ENCODE assay signal across 21 cellular contexts in genomic region chr22:27783436-27784098, GRCh38. TPM values are rescaled to one million over a fixed set of nuclear protein-coding genes. Genes with fewer than 3 reads are reported as not detected.
DNase-seq lines count a peak whose midpoint lies in the region; ATAC-seq, FAIRE-seq and TF ChIP-seq lines count a peak whose summit lies in the region.
"Had no signal": no experiment of that assay in that cellular context is flagged by ENCODE, and none has a peak within 500 bp of the region (broad histone marks: within the 10 kb centered on the region; RNA-seq: fewer than 3 reads in every experiment).

No MANE protein-coding gene starts in this region.

- H3K9me3 ChIP-seq in HepG2 (ENCODE audit: low read length) = no peaks in the 10 kb centered on the region
- no peaks in the 10 kb centered on the region for H3K9me3 ChIP-seq in right lobe of liver
- H3K9me3 ChIP-seq in right cardiac atrium (ENCODE audit: control insufficient read depth, low read length) = no peaks in the 10 kb centered on the region
- H3K9me3 ChIP-seq in prostate gland = no peaks in the 10 kb centered on the region
- H3K9me3 ChIP-seq: thyroid gland had no signal

- H3K4me3 ChIP-seq in HepG2 (replicated peaks in 1 of 3; ENCODE audit: insufficient read depth in 1 of 3, low read depth in 2 of 3, low read length in 3 of 3) (no peak overlapping the region), right lobe of liver (no peak overlapping the region), right cardiac atrium (ENCODE audit: low read length) (no peak overlapping the region), prostate gland (no peak overlapping the region)
- H3K4me3 ChIP-seq: GM12878, thyroid gland had no signal

- H4K20me1 ChIP-seq in HepG2 (ENCODE audit: insufficient read depth, low read length) = no peaks in the 10 kb centered on the region

- FAIRE-seq in HepG2 (lab: Jason Lieb, UNC) = no peak
- FAIRE-seq: GM12878 had no signal

- TF ChIP-seq POLR2A in HepG2 (IDR thresholded peaks at IDR 0.05; ENCODE audit: insufficient read depth in 1 of 2, low read depth in 2 of 2, low read length in 2 of 2) (no peak), right lobe of liver (IDR thresholded peaks at IDR 0.05) (no peak), prostate gland (IDR thresholded peaks at IDR 0.05) (no peak)

- peaks cover 2 to 11% of the 10 kb centered on the region in 2 experiments; a peak in 2 of 5 replicates for H3K27me3 ChIP-seq in HepG2 (ENCODE audit: control insufficient read depth in 1 of 2, insufficient read depth in 2 of 2, low read length in 2 of 2)
- no peaks in the 10 kb centered on the region for H3K27me3 ChIP-seq in right lobe of liver
- no peaks in the 10 kb centered on the region for H3K27me3 ChIP-seq in right cardiac atrium (ENCODE audit: control insufficient read depth, insufficient read depth)
- no peaks in the 10 kb centered on the region for H3K27me3 ChIP-seq in prostate gland (replicated peaks; ENCODE audit: insufficient read depth)
- H3K27me3 ChIP-seq: foreskin keratinocyte, thyroid gland had no signal

- intact Hi-C loops in HepG2 (cut with micrococcal nuclease; ENCODE audit: unreplicated experiment) (no loop called here), right lobe of liver (cut with DNase I) (no loop called here), right cardiac atrium (cut with DNase I) (no loop called here), prostate gland (cut with DNase I) (no loop called here)

- H3K9ac ChIP-seq in HepG2 (ENCODE audit: insufficient read depth, low read depth, low read length) = no peak overlapping the region

- 61% methylated on average over 7 of the region's 13 CpGs for WGBS in HepG2 (ENCODE audit: low lambda C conversion rate)
- 49% methylated on average over 3 of the region's 13 CpGs for WGBS in right lobe of liver (ENCODE audit: insufficient coverage, low coverage, low lambda C conversion rate, missing lambda C conversion rate)
- 70% methylated on average over 13 of the region's 13 CpGs for WGBS in right cardiac atrium
- 74% methylated on average over 13 of the region's 13 CpGs for WGBS in prostate gland

- TF ChIP-seq EP300 in HepG2 (IDR thresholded peaks at IDR 0.05; ENCODE audit: low read depth in 2 of 2, low read length in 2 of 2) = no peak
- TF ChIP-seq EP300 in HepG2 (CRISPR knock-in tag; IDR thresholded peaks at IDR 0.05; ENCODE audit: borderline replicate concordance) = no peak

- ATAC-seq in HepG2 = no peak
- ATAC-seq in right lobe of liver = no peak
- ATAC-seq in right cardiac atrium = peak in 1 of 2 donors; percentile 13
- no peak for ATAC-seq in HG03095 (IDR thresholded peaks at IDR 0.05; ENCODE audit: unreplicated experiment)
- ATAC-seq: activated naive CD8-positive, alpha-beta T cell treated with anti-CD3 and anti-CD28 coated beads, Interleukin-2, amount 50 U/mL, for 24 hours; foreskin keratinocyte; GM12878; HCT116; PC-3 had no signal

- H2AFZ ChIP-seq in HepG2 (ENCODE audit: low read length) = no peak overlapping the region

- CTCF ChIA-PET in HepG2 (lab: Yijun Ruan, JAX; ENCODE audit: low intra/inter-chr PET ratio, low total read pairs) = no interaction called here

- in situ Hi-C loops in HepG2 (cut with HindIII; ENCODE audit: extremely low pct_ligation_motif_present, low pct_unique_long_range_greater_than_20kb) = no loop called here

- DNase-seq in HepG2 (ENCODE audit: low spot score) = no peak
- no peak for DNase-seq in right lobe of liver
- peak; percentile 35 to 73 (median 73) for DNase-seq in right cardiac atrium
- DNase-seq in prostate gland (ENCODE audit: low spot score) = no peak
- no peak for DNase-seq in NCI-H446 (lab: John Stamatoyannopoulos, UW)
- no peak for DNase-seq in SK-N-DZ (ENCODE audit: low spot score)
- DNase-seq in NCI-H345 (lab: John Stamatoyannopoulos, UW) = no peak
- DNase-seq: activated CD4-positive, alpha-beta T cell treated with anti-CD3 and anti-CD28 coated beads for 1 hour; activated naive CD8-positive, alpha-beta T cell treated with anti-CD3 and anti-CD28 coated beads, Interleukin-2, amount 50 U/mL, for 24 hours; DMS 273 treated with DMSO at 0.1 percent for 48 hours; foreskin keratinocyte; GDM1; NCI-H1092; NCI-H774; PC-3; T1000; thyroid gland had no signal

- H3K36me3 ChIP-seq in HepG2 (replicated peaks in 1 of 2; ENCODE audit: control insufficient read depth in 1 of 2, insufficient read depth in 2 of 2, low read length in 2 of 2) (no peaks in the 10 kb centered on the region), right lobe of liver (no peaks in the 10 kb centered on the region), prostate gland (no peaks in the 10 kb centered on the region)
- H3K36me3 ChIP-seq: thyroid gland had no signal

- no peaks in the 10 kb centered on the region for H3K4me1 ChIP-seq in HepG2 (ENCODE audit: insufficient read depth, low read length)
- no peaks in the 10 kb centered on the region for H3K4me1 ChIP-seq in right lobe of liver
- H3K4me1 ChIP-seq in right cardiac atrium (ENCODE audit: control insufficient read depth, insufficient read depth, low read length) = no peaks in the 10 kb centered on the region
- H3K4me1 ChIP-seq in prostate gland (replicated peaks) = no peaks in the 10 kb centered on the region
- H3K4me1 ChIP-seq: foreskin keratinocyte, thyroid gland had no signal

- no peaks in the 10 kb centered on the region for H3K79me2 ChIP-seq in HepG2 (ENCODE audit: insufficient read depth, low read length)

- TF ChIP-seq RAD21 in HepG2 (CRISPR knock-in tag; IDR thresholded peaks at IDR 0.05) = no peak

- no TSS peak for BruUV-seq in HepG2 (replicated peaks; lab: Mats Ljungman, UMichigan)

- H3K4me2 ChIP-seq in HepG2 (ENCODE audit: low read depth, low read length) = no peak overlapping the region

- no peak for TF ChIP-seq CTCF in HepG2 (CRISPR knock-in tag; IDR thresholded peaks at IDR 0.05)
- TF ChIP-seq CTCF in right lobe of liver (IDR thresholded peaks at IDR 0.05) = no peak
- no peak for TF ChIP-seq CTCF in prostate gland (IDR thresholded peaks at IDR 0.05)

- POLR2A ChIA-PET in HepG2 (lab: Yijun Ruan, JAX) = no interaction called here

- no peak overlapping the region for H3K27ac ChIP-seq in HepG2 (ENCODE audit: extremely low read length, insufficient read depth, low read length)
- H3K27ac ChIP-seq in right lobe of liver = no peak overlapping the region
- H3K27ac ChIP-seq in right cardiac atrium (ENCODE audit: low read length) = no peak overlapping the region
- peak overlapping the region; percentile 36 to 55 for H3K27ac ChIP-seq in prostate gland
- H3K27ac ChIP-seq: C4-2B, foreskin keratinocyte had no signal

TF ChIP-seq in HepG2, 621 proteins besides CTCF, POLR2A, EP300 and RAD21:
- TF ChIP-seq ZMYM3 (CRISPR knock-in tag; IDR thresholded peaks at IDR 0.05) (0 out of 2 replicates have a peak, but pooled peaks have one; percentile 17), IKZF1 (IDR thresholded peaks at IDR 0.05) (no peak), ZNF768 (CRISPR knock-in tag; IDR thresholded peaks at IDR 0.05) (peak; percentile 96)

RNA-seq across cellular contexts. Expression of gene MN1, which starts 18.0 kb away (rescaled TPM):
- total RNA-seq in HepG2 (2016; rRNA removed; fragmentation: Illumina TruSeq; extraction: Trizol) = not detected in 2 replicates
- total RNA-seq in HepG2 (2016; cell fraction: cytosol; rRNA removed; fragmentation: Illumina TruSeq; extraction: Trizol; ENCODE audit: low read depth) = not detected in 2 replicates
- 0.02 TPM in 1 of 2 replicates, not detected in the other for total RNA-seq in HepG2 (2016; cell fraction: insoluble cytoplasmic fraction; rRNA removed; fragmentation: Illumina TruSeq; extraction: Trizol)
- total RNA-seq in HepG2 (2016; cell fraction: membrane; rRNA removed; fragmentation: Illumina TruSeq; extraction: Trizol) = not detected in 2 replicates
- total RNA-seq in HepG2 (2016; cell fraction: nucleus; rRNA removed; fragmentation: Illumina TruSeq; extraction: Trizol) = not detected in 2 replicates
- polyA plus RNA-seq in HepG2 (2011; rRNA removed) = 0.01 and 0.09 TPM in 2 replicates
- 0.01 and 0.03 TPM in 2 replicates for polyA plus RNA-seq in HepG2 (2011; cell fraction: cytosol; rRNA removed)
- 0.03 and 0.05 TPM in 2 replicates for polyA plus RNA-seq in HepG2 (2011; cell fraction: nucleus; rRNA removed)
- polyA plus RNA-seq in HepG2 (2012) = 0.03 and 0.04 TPM in 2 replicates
- not detected in 2 replicates for polyA plus RNA-seq in HepG2 (2016; cell fraction: cytosol; fragmentation: Illumina TruSeq; extraction: Trizol; ENCODE audit: low read depth)
- polyA plus RNA-seq in HepG2 (2016; cell fraction: insoluble cytoplasmic fraction; fragmentation: Illumina TruSeq; extraction: Trizol; ENCODE audit: low read depth) = not detected in 2 replicates
- polyA plus RNA-seq in HepG2 (2016; cell fraction: membrane; fragmentation: Illumina TruSeq; extraction: Trizol; ENCODE audit: low read depth) = not detected in 2 replicates
- polyA plus RNA-seq in HepG2 (2016; cell fraction: nucleus; fragmentation: Illumina TruSeq; extraction: Trizol; ENCODE audit: insufficient read depth, low read depth) = 0.11 TPM in 1 of 2 replicates, not detected in the other
- polyA minus RNA-seq in HepG2 (2011; rRNA and poly(A)+ RNA removed; ENCODE audit: low replicate concordance) = 0.44 and 10.0 TPM in 2 replicates
- polyA minus RNA-seq in HepG2 (2011; cell fraction: cytosol; rRNA and poly(A)+ RNA removed) = not detected in 2 replicates
- polyA minus RNA-seq in HepG2 (2011; cell fraction: nucleus; rRNA and poly(A)+ RNA removed) = under 0.01 and 0.13 TPM in 2 replicates
- total RNA-seq in right lobe of liver = under 1 TPM; 0.10 to 0.77 (median 0.46) TPM
- total RNA-seq in right cardiac atrium = 10 to 100 TPM in 3 of 4 donors, 1 to 10 TPM in 1; 9.6 to 12.2 (median 10.1) TPM
- polyA plus RNA-seq in right cardiac atrium = 3.8 TPM
- 1 to 10 TPM; 5.5 to 5.8 TPM for total RNA-seq in prostate gland
- polyA plus RNA-seq in SK-N-DZ (2014; cell fraction: cytosol; rRNA removed) = not detected in 2 replicates
- polyA plus RNA-seq in SK-N-DZ (2014; cell fraction: nucleus; rRNA removed) = 0.01 TPM in 1 of 2 replicates, not detected in the other

Comparison
In these comparisons a context has a peak if more than half of its experiments do, and no peak if none do; other contexts are left out.
1. DNase-seq: peak in right cardiac atrium (3 of 3); none in HepG2 (single experiment), right lobe of liver (0 of 3), prostate gland (single experiment), NCI-H446 (0 of 2), SK-N-DZ (single experiment) and NCI-H345 (single experiment).
2. H3K27ac ChIP-seq: peak in prostate gland (2 of 2); none in HepG2 (single experiment), right lobe of liver (0 of 3) and right cardiac atrium (single experiment).